Comparison of ENCODE assay signal across 9 cellular contexts in genomic region chr9:90017704-90018103, GRCh38.
"Had no signal": no experiment of that assay in that cellular context is flagged by ENCODE, and none has a peak within 500 bp of the region (broad histone marks: within the 10 kb centered on the region; RNA-seq: fewer than 3 reads in every experiment).

No MANE protein-coding gene starts in this region.

- ATAC-seq: HCT116, K562 had no signal

- H3K36me3 ChIP-seq: HAP-1 had no signal

- H3K9me3 ChIP-seq: HAP-1 had no signal

- H2AFZ ChIP-seq: GM23248 had no signal

- H3K4me3 ChIP-seq: GM23248, HAP-1, K562 had no signal

- H3K9ac ChIP-seq: GM23248 had no signal

- DNase-seq: GM23248, GOT3, H7, HFFc6, IMR-90, KG1 had no signal

- H3K27ac ChIP-seq: GM23248 had no signal

- H3K4me1 ChIP-seq: HAP-1 had no signal
